In genomic region chr3:156553705-156554356, GRCh38 we compare ENCODE assay signal across 8 cellular contexts. TPM values are rescaled to one million over a fixed set of nuclear protein-coding genes. Genes with fewer than 3 reads are reported as not detected.
A peak's percentile ranks its signal among the peaks of the same experiment; 100 is the strongest.
DNase-seq lines count a peak whose midpoint lies in the region; ATAC-seq, FAIRE-seq and TF ChIP-seq lines count a peak whose summit lies in the region.

No MANE protein-coding gene starts in this region.

- RAD21 ChIA-PET in HCT116 (lab: Charles Lee; ENCODE audit: low non-redundant PET in 1 of 2, low total read pairs in 2 of 2, uncharacterized antibody in 2 of 2, unreplicated experiment in 2 of 2): interaction anchor here in 1 of 2 experiments (0.6 kb wide), 1 partner anchor 543 kb away, joined by 4 read pairs; no protein-coding TSS in a partner anchor

- H3K9me2 ChIP-seq in HCT116 (ENCODE audit: insufficient read depth): no peaks in the 10 kb centered on the region

- no peaks in the 10 kb centered on the region for H3K9me3 ChIP-seq in HCT116 (ENCODE audit: control insufficient read depth in 1 of 2, insufficient read depth in 1 of 2, low read depth in 1 of 2, low read length in 2 of 2)
- H3K9me3 ChIP-seq in left ventricle myocardium inferior (replicated peaks): no peaks in the 10 kb centered on the region
- H3K9me3 ChIP-seq in small intestine (ENCODE audit: control insufficient read depth, low read depth): no peaks in the 10 kb centered on the region

- peak overlapping the region; percentile 30 for H3K27ac Mint-ChIP-seq in activated B cell treated with CpG ODN at 0.5 μM for 24 hours

- H3K27me3 ChIP-seq in HCT116 (ENCODE audit: insufficient read depth, low read length) (no peaks in the 10 kb centered on the region), left ventricle myocardium inferior (ENCODE audit: low read depth) (no peaks in the 10 kb centered on the region), small intestine (ENCODE audit: control insufficient read depth in 2 of 2, insufficient read depth in 2 of 2, low read length in 2 of 2) (no peaks in the 10 kb centered on the region)

- intact Hi-C loops in HCT116 (cut with micrococcal nuclease): loop anchor here (2.0 kb wide), 3 partner anchors 263 to 569 kb away; no protein-coding TSS in a partner anchor
- intact Hi-C loops in activated B cell treated with CpG ODN at 0.5 μM for 24 hours (cut with micrococcal nuclease): loop anchor here (2.0 kb wide), 3 partner anchors 425 to 699 kb away; partner anchors contain the start of gene SLC33A1
- intact Hi-C loops in left ventricle myocardium inferior (cut with micrococcal nuclease): loop anchor here (10.0 kb wide), 1 partner anchor 121 kb away; the partner anchor contains the start of gene TIPARP

- peak overlapping the region; percentile 88 for H3K4me2 ChIP-seq in HCT116 (ENCODE audit: low read length)

- BruUV-seq in HCT116 (replicated peaks; lab: Mats Ljungman, UMichigan): no TSS peak

- H3K36me3 ChIP-seq in HCT116 (ENCODE audit: control insufficient read depth in 1 of 2, insufficient read depth in 2 of 2, low read length in 2 of 2): peaks cover 13 to 38% of the 10 kb centered on the region in 2 experiments
- H3K36me3 ChIP-seq in left ventricle myocardium inferior: peaks cover 36% of the 10 kb centered on the region
- peaks cover 4 to 5% of the 10 kb centered on the region in 2 donors for H3K36me3 ChIP-seq in small intestine (ENCODE audit: control insufficient read depth in 2 of 2, insufficient read depth in 2 of 2, low read length in 2 of 2)

- DNase-seq in AML-193 (lab: John Stamatoyannopoulos, UW) (peak; percentile 34 to 46), HCT116 (ENCODE audit: low read depth, low spot score) (peak; percentile 1), activated B cell treated with CpG ODN at 0.5 μM for 24 hours (no peak), left ventricle myocardium inferior (no peak), small intestine (peak; percentile 23), epidermal melanocyte (ENCODE audit: insufficient read length, low spot score) (no peak), NCI-H2196 (lab: John Stamatoyannopoulos, UW; ENCODE audit: unreplicated experiment) (no peak)

- 21 to 28% (median 24%) methylated on average over 11 of the region's 11 CpGs for WGBS in small intestine, 3 donors

- H2AFZ ChIP-seq in HCT116 (ENCODE audit: low read depth, low read length, poor library complexity, severe bottlenecking): no peak overlapping the region

- H3K9ac ChIP-seq in HCT116 (ENCODE audit: low read length): peak overlapping the region; percentile 91

- CTCF ChIA-PET in HCT116 (lab: Charles Lee) (no interaction called here), activated B cell treated with CpG ODN at 0.5 μM for 24 hours (lab: Charles Lee) (interaction anchor here (1.2 to 2.4 kb wide), 5 partner anchors 10 to 529 kb away, joined by 3 to 27 read pairs (median 6); partner anchors contain the start of gene TIPARP)

- TF ChIP-seq RAD21 in HCT116 (IDR thresholded peaks at IDR 0.05; ENCODE audit: low read depth): no peak

- H3K79me2 ChIP-seq in HCT116 (ENCODE audit: insufficient read depth, low read length): peaks cover 61% of the 10 kb centered on the region

- no peaks in the 10 kb centered on the region for H3K27me3 Mint-ChIP-seq in activated B cell treated with CpG ODN at 0.5 μM for 24 hours

- peaks cover 36% of the 10 kb centered on the region for H3K36me3 Mint-ChIP-seq in activated B cell treated with CpG ODN at 0.5 μM for 24 hours (ENCODE audit: low read depth)

- peak overlapping the region; percentile 98 for H3K4me3 Mint-ChIP-seq in activated B cell treated with CpG ODN at 0.5 μM for 24 hours

- POLR2A ChIA-PET in HCT116 (lab: Charles Lee) (interaction anchor here (1.4 to 2.1 kb wide), 3 partner anchors 10 to 583 kb away, joined by 4 to 5 read pairs (median 4); no protein-coding TSS in a partner anchor), activated B cell treated with CpG ODN at 0.5 μM for 24 hours (lab: Charles Lee) (interaction anchor here (0.5 to 3.6 kb wide), 7 partner anchors 30 to 621 kb away, joined by 3 to 44 read pairs (median 23); partner anchors contain the start of genes CCNL1 and TIPARP)

- TF ChIP-seq POLR2A in HCT116 (IDR thresholded peaks at IDR 0.05; ENCODE audit: borderline replicate concordance, extremely low read depth, insufficient read depth, insufficient read length): no peak

- peaks cover 37% of the 10 kb centered on the region for H3K4me1 Mint-ChIP-seq in activated B cell treated with CpG ODN at 0.5 μM for 24 hours

- no peak for ATAC-seq in HCT116
- no peak for ATAC-seq in activated B cell treated with CpG ODN at 0.5 μM for 24 hours (ENCODE audit: low read depth)
- no peak for ATAC-seq in GM21717 (IDR thresholded peaks at IDR 0.05; ENCODE audit: unreplicated experiment)

- H3K4me3 ChIP-seq in HCT116 (replicated peaks in 1 of 2; ENCODE audit: low read depth in 1 of 2, low read length in 2 of 2) (peak overlapping the region; percentile 77 to 95), left ventricle myocardium inferior (peak overlapping the region; percentile 90), small intestine (ENCODE audit: low read depth in 1 of 2, low read length in 2 of 2) (peak overlapping the region; percentile 73 to 85)

- no peak for FAIRE-seq in small intestine (lab: Jason Lieb, UNC)

- no peaks in the 10 kb centered on the region for H3K9me3 Mint-ChIP-seq in activated B cell treated with CpG ODN at 0.5 μM for 24 hours

- no peak for TF ChIP-seq CTCF in HCT116 (IDR thresholded peaks at IDR 0.05 in 2 of 3, conservative IDR thresholded peaks at IDR 0.05 in 1 of 3; ENCODE audit: borderline replicate concordance in 1 of 3, insufficient read depth in 1 of 3, low read depth in 2 of 3, low read length in 2 of 3)
- TF ChIP-seq CTCF in activated B cell treated with CpG ODN at 0.5 μM for 24 hours (IDR thresholded peaks at IDR 0.05): no peak
- TF ChIP-seq CTCF in left ventricle myocardium inferior (IDR thresholded peaks at IDR 0.05; ENCODE audit: borderline replicate concordance): no peak

- no peaks in the 10 kb centered on the region for H4K20me1 ChIP-seq in HCT116 (ENCODE audit: insufficient read depth)

- no peak overlapping the region for H3K27ac ChIP-seq in HCT116 (ENCODE audit: low read depth, low read length)
- peak overlapping the region; percentile 96 for H3K27ac ChIP-seq in left ventricle myocardium inferior (replicated peaks)
- H3K27ac ChIP-seq in small intestine (ENCODE audit: low read depth in 1 of 2, low read length in 1 of 2): peak overlapping the region in 1 of 2 donors; percentile 96

- H3K4me1 ChIP-seq in HCT116 (ENCODE audit: control insufficient read depth in 1 of 2, insufficient read depth in 2 of 2, low read length in 2 of 2) (peaks cover 3 to 22% of the 10 kb centered on the region in 2 experiments; a peak in 2 of 4 replicates), left ventricle myocardium inferior (peaks cover 72% of the 10 kb centered on the region), small intestine (ENCODE audit: control insufficient read depth in 2 of 2, insufficient read depth in 1 of 2, low read depth in 1 of 2, low read length in 1 of 2) (peaks cover 0 to 6% of the 10 kb centered on the region in 2 donors)

TF ChIP-seq in HCT116, 20 proteins besides CTCF, POLR2A, EP300 and RAD21:
- no peak for TF ChIP-seq ZFX (IDR thresholded peaks at IDR 0.05)
- 0 out of 2 replicates have a peak, but pooled peaks have one; percentile 7 for TF ChIP-seq CEBPB (IDR thresholded peaks at IDR 0.05; ENCODE audit: low read depth)
- no peak for TF ChIP-seq SIN3A (IDR thresholded peaks at IDR 0.05; ENCODE audit: low read depth)
- TF ChIP-seq FOSL1 (IDR thresholded peaks at IDR 0.05; ENCODE audit: low read depth): no peak
- peak; percentile 78 for TF ChIP-seq MAX (IDR thresholded peaks at IDR 0.05)
- no peak for TF ChIP-seq EZH2phosphoT487 (IDR thresholded peaks at IDR 0.05; ENCODE audit: borderline replicate concordance)
- no peak for TF ChIP-seq ZNF274 (IDR thresholded peaks at IDR 0.05; ENCODE audit: low read depth, low read length)
- TF ChIP-seq POLR2AphosphoS5 (IDR thresholded peaks at IDR 0.05; ENCODE audit: low read depth, low read length): no peak
- no peak for TF ChIP-seq ZBTB33 (IDR thresholded peaks at IDR 0.05; ENCODE audit: extremely low read depth, insufficient replicate concordance, low read length)
- 0 out of 2 replicates have a peak, but pooled peaks have one; percentile 16 for TF ChIP-seq JUND (IDR thresholded peaks at IDR 0.05)
- TF ChIP-seq ELF1 (IDR thresholded peaks at IDR 0.05; ENCODE audit: borderline replicate concordance, low read depth): no peak
- no peak for TF ChIP-seq SP1 (IDR thresholded peaks at IDR 0.05; ENCODE audit: low read depth)
- 0 out of 2 replicates have a peak, but pooled peaks have one; percentile 20 for TF ChIP-seq CBX3 (IDR thresholded peaks at IDR 0.05; ENCODE audit: low read depth)
- TF ChIP-seq TCF7L2 (IDR thresholded peaks at IDR 0.05; ENCODE audit: borderline replicate concordance, extremely low read depth, insufficient read depth, insufficient read length): no peak
- TF ChIP-seq EZH2 (IDR thresholded peaks at IDR 0.05): no peak
- no peak for TF ChIP-seq SRF (IDR thresholded peaks at IDR 0.05; ENCODE audit: low read depth)

RNA-seq across cellular contexts. Expression of gene SSR3, which starts 1.1 kb away (rescaled TPM):
- total RNA-seq in HCT116 (2021; ENCODE audit: unreplicated experiment): 177 TPM
- 146 and 156 TPM in 2 replicates for polyA plus RNA-seq in HCT116 (2012)
- total RNA-seq in activated B cell treated with CpG ODN at 0.5 μM for 24 hours: 64.3 and 69.2 TPM in 2 replicates
- 208 TPM for total RNA-seq in left ventricle myocardium inferior
- polyA plus RNA-seq in small intestine: 100 to 1,000 TPM in 1 of 3 donors, 10 to 100 TPM in 2; 31.3 to 140 (median 60.3) TPM

Comparison
In these comparisons a context has a peak if more than half of its experiments do, and no peak if none do; other contexts are left out.
1. DNase-seq: peak in AML-193 (2 of 2), HCT116 (single experiment) and small intestine (single experiment); none in activated B cell treated with CpG ODN at 0.5 μM for 24 hours (single experiment), left ventricle myocardium inferior (single experiment), epidermal melanocyte (single experiment) and NCI-H2196 (single experiment).
2. Peak in every context shown above with its lines, with median percentiles within 50 percentile points of each other: H3K4me3 ChIP-seq.